1 cellular context compared by ENCODE assay signal in genomic region chr9:129143031-129143441, GRCh38.
TF ChIP-seq lines count a peak whose summit lies in the region.

No MANE protein-coding gene starts in this region.

TF ChIP-seq in K562, 482 proteins besides CTCF, POLR2A, EP300 and RAD21 (continued from another document):
- TF ChIP-seq, protein P1, sequence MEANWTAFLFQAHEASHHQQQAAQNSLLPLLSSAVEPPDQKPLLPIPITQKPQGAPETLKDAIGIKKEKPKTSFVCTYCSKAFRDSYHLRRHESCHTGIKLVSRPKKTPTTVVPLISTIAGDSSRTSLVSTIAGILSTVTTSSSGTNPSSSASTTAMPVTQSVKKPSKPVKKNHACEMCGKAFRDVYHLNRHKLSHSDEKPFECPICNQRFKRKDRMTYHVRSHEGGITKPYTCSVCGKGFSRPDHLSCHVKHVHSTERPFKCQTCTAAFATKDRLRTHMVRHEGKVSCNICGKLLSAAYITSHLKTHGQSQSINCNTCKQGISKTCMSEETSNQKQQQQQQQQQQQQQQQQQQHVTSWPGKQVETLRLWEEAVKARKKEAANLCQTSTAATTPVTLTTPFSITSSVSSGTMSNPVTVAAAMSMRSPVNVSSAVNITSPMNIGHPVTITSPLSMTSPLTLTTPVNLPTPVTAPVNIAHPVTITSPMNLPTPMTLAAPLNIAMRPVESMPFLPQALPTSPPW (CRISPR knock-in tag; IDR thresholded peaks at IDR 0.05) = peak; percentile 22; the same call in 1 of the 2 replicates
- peak; percentile 45 for TF ChIP-seq CTCFL (IDR thresholded peaks at IDR 0.05; ENCODE audit: borderline replicate concordance, insufficient read depth, low read depth, low read length, poor library complexity, severe bottlenecking)
- no peak for TF ChIP-seq TAF9B (IDR thresholded peaks at IDR 0.05; ENCODE audit: partially characterized antibody)
- TF ChIP-seq NFIC (IDR thresholded peaks at IDR 0.05) = 0 out of 2 replicates have a peak, but pooled peaks have one; percentile 24
- TF ChIP-seq MBD2 (IDR thresholded peaks at IDR 0.05; ENCODE audit: borderline replicate concordance, low read depth) = no peak
- TF ChIP-seq ZNF239 (CRISPR knock-in tag; IDR thresholded peaks at IDR 0.05) = no peak
- peak; percentile 50 for TF ChIP-seq SMC3 (conservative IDR thresholded peaks at IDR 0.05; ENCODE audit: insufficient read depth, low read depth, low read length)
- peak in 1 of 2 experiments; percentile 60; a peak in 2 of 4 replicates for TF ChIP-seq RCOR1 (IDR thresholded peaks at IDR 0.05; ENCODE audit: borderline replicate concordance in 1 of 2, low read depth in 2 of 2, low read length in 2 of 2)
- TF ChIP-seq XRCC5 (IDR thresholded peaks at IDR 0.05; ENCODE audit: low read depth, low read length) = peak; percentile 76; the same call in 1 of the 2 replicates
- TF ChIP-seq MYC (IDR thresholded peaks at IDR 0.05; ENCODE audit: low read depth, low read length) = 0 out of 2 replicates have a peak, but pooled peaks have one; percentile 20
- TF ChIP-seq MYC (CRISPR knock-in tag; IDR thresholded peaks at IDR 0.05; ENCODE audit: borderline replicate concordance, low read depth) = no peak
- TF ChIP-seq CREM (IDR thresholded peaks at IDR 0.05; ENCODE audit: low read depth) = peak; percentile 13; the same call in 1 of the 2 replicates
- TF ChIP-seq FOXP4 (CRISPR knock-in tag; IDR thresholded peaks at IDR 0.05; ENCODE audit: borderline replicate concordance) = 0 out of 2 replicates have a peak, but pooled peaks have one; percentile 37
- peak; percentile 44; the same call in 1 of the 2 replicates for TF ChIP-seq KLF16 (IDR thresholded peaks at IDR 0.05)
- no peak for TF ChIP-seq CCAR2 (IDR thresholded peaks at IDR 0.05; ENCODE audit: low read depth, low read length)
- peak; percentile 67; the same call in 1 of the 2 replicates for TF ChIP-seq RREB1 (CRISPR knock-in tag; IDR thresholded peaks at IDR 0.05)
- TF ChIP-seq ZBTB7A (IDR thresholded peaks at IDR 0.05; ENCODE audit: borderline replicate concordance, control insufficient read depth, low read depth, low read length) = 0 out of 2 replicates have a peak, but pooled peaks have one; percentile 8
- TF ChIP-seq E4F1 (CRISPR knock-in tag; IDR thresholded peaks at IDR 0.05; ENCODE audit: borderline replicate concordance) = no peak
TF ChIP-seq in K562: peak in this region for 13.
